In genomic region chr2:225468131-225468530, GRCh38 we compare ENCODE assay signal across 28 cellular contexts.
A peak's percentile ranks its signal among the peaks of the same experiment; 100 is the strongest.
DNase-seq lines count a peak whose midpoint lies in the region; ATAC-seq and TF ChIP-seq lines count a peak whose summit lies in the region.
"Had no signal": no experiment of that assay in that cellular context is flagged by ENCODE, and none has a peak within 500 bp of the region (broad histone marks: within the 10 kb centered on the region; RNA-seq: fewer than 3 reads in every experiment).

No MANE protein-coding gene starts in this region.

- H3K4me2 ChIP-seq in SK-N-SH, result no peak overlapping the region
- H3K4me2 ChIP-seq: KMS-11 had no signal

- CTCF ChIA-PET in SK-N-SH (lab: Yijun Ruan, JAX), result no interaction called here

- H3K27me3 ChIP-seq in SK-N-SH (ENCODE audit: insufficient read depth), result no peaks in the 10 kb centered on the region
- H3K27me3 ChIP-seq: ascending aorta, gastroesophageal sphincter, ovary, right atrium auricular region, spleen, upper lobe of right lung had no signal

- no peaks in the 10 kb centered on the region for H3K4me1 ChIP-seq in SK-N-SH (ENCODE audit: control insufficient read depth in 1 of 2, insufficient read depth in 2 of 2, low read depth in 1 of 2, low read length in 1 of 2)
- H3K4me1 ChIP-seq: ascending aorta, gastroesophageal sphincter, right atrium auricular region, upper lobe of right lung had no signal

- no peaks in the 10 kb centered on the region for H3K9me3 ChIP-seq in SK-N-SH
- H3K9me3 ChIP-seq: ascending aorta, gastroesophageal sphincter, ovary, right atrium auricular region, spleen, upper lobe of right lung had no signal

- ATAC-seq in SK-N-SH treated with all-trans-retinoic acid at 6 μM for 48 hours, result no peak
- ATAC-seq in GM18502 (IDR thresholded peaks at IDR 0.05; ENCODE audit: poor library complexity, unreplicated experiment), result no peak
- no peak for ATAC-seq in HG03521 (IDR thresholded peaks at IDR 0.05; ENCODE audit: unreplicated experiment)
- ATAC-seq: activated CD4-positive, CD25-positive, alpha-beta regulatory T cell treated with anti-CD3 and anti-CD28 coated beads, Interleukin-2, amount 50 U/mL, for 24 hours; activated T-helper 17 cell treated with anti-CD3 and anti-CD28 coated beads, Interleukin-2, amount 50 U/mL, for 72 hours; gastroesophageal sphincter; left ventricle myocardium superior; stimulated activated effector memory CD8-positive, alpha-beta T cell treated with anti-CD3 and anti-CD28 coated beads, Interleukin-12 subunit alpha, Interleukin-12 subunit beta, amount 100 ng/mL, for 72 hours; upper lobe of right lung had no signal

- no peak overlapping the region for H3K9ac ChIP-seq in SK-N-SH
- H3K9ac ChIP-seq: KMS-11 had no signal

- H3K36me3 ChIP-seq in SK-N-SH (replicated peaks in 1 of 2; ENCODE audit: control insufficient read depth in 1 of 2, insufficient read depth in 2 of 2, low read length in 1 of 2), result no peaks in the 10 kb centered on the region
- H3K36me3 ChIP-seq: ascending aorta, gastroesophageal sphincter, ovary, right atrium auricular region, spleen, upper lobe of right lung had no signal

- no peak for TF ChIP-seq CTCF in SK-N-SH (IDR thresholded peaks at IDR 0.05)

- H3K79me2 ChIP-seq in SK-N-SH (ENCODE audit: insufficient read depth), result no peaks in the 10 kb centered on the region

- no peaks in the 10 kb centered on the region for H3F3A ChIP-seq in SK-N-SH (replicated peaks; ENCODE audit: insufficient read depth)

- H3K4me3 ChIP-seq in SK-N-SH (ENCODE audit: low read depth in 2 of 2, low read length in 1 of 2), result no peak overlapping the region
- H3K4me3 ChIP-seq: ascending aorta, gastroesophageal sphincter, ovary, right atrium auricular region, spleen, upper lobe of right lung had no signal

- TF ChIP-seq EP300 in SK-N-SH (IDR thresholded peaks at IDR 0.05; ENCODE audit: borderline replicate concordance in 1 of 2, low read depth in 1 of 2, low read length in 1 of 2), result no peak

- WGBS in SK-N-SH (ENCODE audit: low lambda C conversion rate), result 15% methylated on average over 2 of the region's 2 CpGs

- no peak overlapping the region for H3K27ac ChIP-seq in SK-N-SH (ENCODE audit: low read depth in 2 of 2, low read length in 1 of 2)
- H3K27ac ChIP-seq: 22Rv1, gastroesophageal sphincter, KMS-11, ovary, right atrium auricular region, spleen, upper lobe of right lung had no signal

- POLR2A ChIA-PET in SK-N-SH (lab: Yijun Ruan, JAX), result no interaction called here

- no peak overlapping the region for H2AFZ ChIP-seq in SK-N-SH (ENCODE audit: low read depth)

- no peaks in the 10 kb centered on the region for H4K20me1 ChIP-seq in SK-N-SH (ENCODE audit: insufficient read depth)

- no peaks in the 10 kb centered on the region for H3K9me2 ChIP-seq in SK-N-SH

- TF ChIP-seq RAD21 in SK-N-SH (IDR thresholded peaks at IDR 0.05; ENCODE audit: low read length), result no peak

- DNase-seq in SK-N-SH (no peak), astrocyte of the hippocampus (ENCODE audit: low read depth, low spot score) (peak; percentile 76), islet precursor cell (peak; percentile 57), GM19240 (ENCODE audit: insufficient read length, low spot score) (no peak), HCEC 1CT (no peak)
- DNase-seq: activated CD4-positive, alpha-beta T cell treated with anti-CD3 and anti-CD28 coated beads, Interleukin-2, amount 50 U/mL, for 48 hours; CD4-positive, alpha-beta memory T cell; DMS153; H9; left ventricle myocardium superior; NCI-H1436; NCI-H2081 treated with DMSO at 0.1 percent for 48 hours; NCI-H345; NCI-H748 treated with DMSO at 0.1 percent for 48 hours; ovary; spleen; upper lobe of right lung had no signal

TF ChIP-seq in SK-N-SH treated with all-trans-retinoic acid at 6 μM for 48 hours, 23 proteins besides CTCF, POLR2A, EP300 and RAD21:
- TF ChIP-seq CSRNP3 (CRISPR knock-in tag; IDR thresholded peaks at IDR 0.05), result no peak
- peak; percentile 76 for TF ChIP-seq ISL1 (CRISPR knock-in tag; IDR thresholded peaks at IDR 0.05)

TF ChIP-seq in SK-N-SH, 30 proteins besides CTCF, POLR2A, EP300 and RAD21 (continues in another document):
- TF ChIP-seq PBX3 (IDR thresholded peaks at IDR 0.05), result no peak
- TF ChIP-seq TCF12 (IDR thresholded peaks at IDR 0.05), result no peak
- no peak for TF ChIP-seq USF2 (IDR thresholded peaks at IDR 0.05; ENCODE audit: borderline replicate concordance, low read depth, low read length)
- TF ChIP-seq NRF1 (IDR thresholded peaks at IDR 0.05; ENCODE audit: low read depth, low read length), result no peak
- no peak for TF ChIP-seq REST (IDR thresholded peaks at IDR 0.05; ENCODE audit: low read depth, low read length)
- no peak for TF ChIP-seq RXRA (IDR thresholded peaks at IDR 0.05; ENCODE audit: borderline replicate concordance, low read depth)
- no peak for TF ChIP-seq GATA2 (CRISPR knock-in tag; IDR thresholded peaks at IDR 0.05)
- TF ChIP-seq FOSL2 (IDR thresholded peaks at IDR 0.05; ENCODE audit: borderline replicate concordance, low read depth), result no peak
- TF ChIP-seq MEF2A (IDR thresholded peaks at IDR 0.05; ENCODE audit: borderline replicate concordance, low read depth), result no peak
- TF ChIP-seq CHD2 (IDR thresholded peaks at IDR 0.05; ENCODE audit: low read length, partially characterized antibody), result no peak
- no peak for TF ChIP-seq ZBTB33 (IDR thresholded peaks at IDR 0.05; ENCODE audit: borderline replicate concordance, low read depth)
- no peak for TF ChIP-seq EZH2phosphoT487 (IDR thresholded peaks at IDR 0.05; ENCODE audit: borderline replicate concordance, low read depth)
- TF ChIP-seq MAX (IDR thresholded peaks at IDR 0.05; ENCODE audit: low read depth), result no peak

Comparison
In these comparisons a context has a peak if more than half of its experiments do, and no peak if none do; other contexts are left out.
1. DNase-seq: peak in astrocyte of the hippocampus (single experiment) and islet precursor cell (single experiment); none in SK-N-SH (single experiment), GM19240 (single experiment) and HCEC 1CT (single experiment).